Comparison of ENCODE assay signal across 2 cellular contexts in genomic region chr20:23085415-23086055, GRCh38.
TF ChIP-seq lines count a peak whose summit lies in the region.

No MANE protein-coding gene starts in this region.

TF ChIP-seq in liver, 16 proteins besides CTCF, POLR2A, EP300 and RAD21:
- TF ChIP-seq GABPA (IDR thresholded peaks at IDR 0.05 in 1 of 2, conservative IDR thresholded peaks at IDR 0.05 in 1 of 2) (no peak), HNF4G (IDR thresholded peaks at IDR 0.05) (no peak), EGR1 (IDR thresholded peaks at IDR 0.05; ENCODE audit: low read depth in 2 of 2) (no peak), FOXA2 (IDR thresholded peaks at IDR 0.05) (no peak)

TF ChIP-seq in HepG2, 621 proteins besides CTCF, POLR2A, EP300 and RAD21:
- no peak for TF ChIP-seq ZFP36L1 (CRISPR knock-in tag; IDR thresholded peaks at IDR 0.05)
- TF ChIP-seq ZNF564 (CRISPR knock-in tag; IDR thresholded peaks at IDR 0.05): no peak
- no peak for TF ChIP-seq E2F2 (CRISPR knock-in tag; IDR thresholded peaks at IDR 0.05; ENCODE audit: borderline replicate concordance)
- TF ChIP-seq CCDC6 (CRISPR knock-in tag; IDR thresholded peaks at IDR 0.05): no peak
- no peak for TF ChIP-seq ELK4 (CRISPR knock-in tag; IDR thresholded peaks at IDR 0.05; ENCODE audit: borderline replicate concordance)
- TF ChIP-seq WIZ (CRISPR knock-in tag; IDR thresholded peaks at IDR 0.05): no peak
- no peak for TF ChIP-seq KDM2A (CRISPR knock-in tag; IDR thresholded peaks at IDR 0.05; ENCODE audit: borderline replicate concordance, low read depth)
- TF ChIP-seq ZNF724P (CRISPR knock-in tag; IDR thresholded peaks at IDR 0.05; ENCODE audit: borderline replicate concordance): no peak
- no peak for TF ChIP-seq XRCC5 (optimal IDR thresholded peaks at IDR 0.05; ENCODE audit: low read length)
- TF ChIP-seq GRHL1 (CRISPR knock-in tag; conservative IDR thresholded peaks at IDR 0.05): no peak
- no peak for TF ChIP-seq ZFP36 (IDR thresholded peaks at IDR 0.05; ENCODE audit: borderline replicate concordance, low read depth, low read length, partially characterized antibody)
- no peak for TF ChIP-seq MAX (IDR thresholded peaks at IDR 0.05)
- TF ChIP-seq KDM5B (CRISPR knock-in tag; IDR thresholded peaks at IDR 0.05; ENCODE audit: borderline replicate concordance): no peak
- TF ChIP-seq ZNF879 (CRISPR knock-in tag; IDR thresholded peaks at IDR 0.05): no peak
- no peak for TF ChIP-seq GFI1 (CRISPR knock-in tag; IDR thresholded peaks at IDR 0.05; ENCODE audit: borderline replicate concordance)
- TF ChIP-seq CREM (IDR thresholded peaks at IDR 0.05): no peak
- no peak for TF ChIP-seq CREM (CRISPR knock-in tag; IDR thresholded peaks at IDR 0.05)
- TF ChIP-seq ZNF510 (CRISPR knock-in tag; IDR thresholded peaks at IDR 0.05; ENCODE audit: low read depth): no peak
- TF ChIP-seq RXRB (CRISPR knock-in tag; IDR thresholded peaks at IDR 0.05; ENCODE audit: borderline replicate concordance): no peak
